ENCODE assay signal across 22 cellular contexts in the genomic region with DNA sequence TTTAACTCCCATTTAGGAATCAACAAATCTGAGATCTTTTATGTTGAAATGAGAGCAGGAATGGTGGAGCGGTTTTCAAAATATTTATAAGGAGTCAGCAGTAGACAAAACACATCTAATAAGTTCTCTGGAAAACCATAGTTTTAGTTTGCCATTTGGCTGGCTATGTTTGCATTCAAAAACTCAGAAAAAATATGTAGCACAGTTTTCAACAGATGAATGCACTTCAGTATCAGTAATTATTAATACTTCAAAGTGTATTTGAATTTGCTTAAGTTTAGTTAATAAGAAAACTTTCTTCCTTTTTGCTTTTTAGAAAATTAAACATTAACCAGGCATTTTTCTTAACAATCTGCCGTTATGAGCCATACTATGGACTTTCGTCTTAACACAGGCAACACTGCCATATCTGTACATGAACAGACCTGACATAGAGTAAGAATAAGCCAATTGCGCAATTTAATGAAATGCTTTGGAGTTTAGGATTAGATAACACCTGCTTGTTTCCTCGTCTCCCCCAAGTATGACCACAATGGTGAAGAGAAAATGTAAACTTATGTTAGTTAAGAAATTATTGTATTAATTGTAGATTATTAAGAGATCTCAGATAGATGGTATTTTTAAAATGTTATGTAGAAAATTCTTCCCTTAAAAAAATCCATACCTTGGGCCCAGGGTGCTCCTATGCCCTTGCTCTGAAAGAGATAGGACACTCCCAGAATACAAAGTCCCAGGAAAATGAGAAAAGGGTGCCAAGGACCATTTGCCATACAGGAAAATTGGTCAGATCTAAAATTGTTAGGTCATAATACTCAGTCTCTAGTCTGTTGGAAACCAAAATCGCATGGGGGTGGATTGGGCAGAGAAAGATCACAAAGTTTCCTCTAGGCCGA.
DNase-seq lines count a peak whose midpoint lies in the region; ATAC-seq, FAIRE-seq and TF ChIP-seq lines count a peak whose summit lies in the region.
"Had no signal": no experiment of that assay in that cellular context is flagged by ENCODE, and none has a peak within 500 bp of the region (broad histone marks: within the 10 kb centered on the region; RNA-seq: fewer than 3 reads in every experiment).

No MANE protein-coding gene starts in this region.

- H2BK12ac ChIP-seq in H1 (ENCODE audit: low read depth, low read length), result no peak overlapping the region

- H3K4ac ChIP-seq in H1 (replicated peaks; ENCODE audit: insufficient read length, low read depth, low read length), result no peak overlapping the region

- no peak overlapping the region for H3K27ac ChIP-seq in H1 (ENCODE audit: low read depth, low read length)
- peak overlapping the region; percentile 47 for H3K27ac ChIP-seq in HepG2 (ENCODE audit: extremely low read length, insufficient read depth, low read length)
- H3K27ac ChIP-seq in RWPE1, result no peak overlapping the region
- H3K27ac ChIP-seq: HL-60 had no signal

- H3K79me2 ChIP-seq in H1 (ENCODE audit: control insufficient read depth in 1 of 2, insufficient read depth in 2 of 2, low read length in 2 of 2), result no peaks in the 10 kb centered on the region
- no peaks in the 10 kb centered on the region for H3K79me2 ChIP-seq in HepG2 (ENCODE audit: insufficient read depth, low read length)

- H3K4me3 ChIP-seq in H1 (ENCODE audit: extremely low read depth in 1 of 4, insufficient read depth in 2 of 4, low read depth in 3 of 4, low read length in 4 of 4), result no peak overlapping the region
- H3K4me3 ChIP-seq in HepG2 (replicated peaks in 1 of 3; ENCODE audit: insufficient read depth in 1 of 3, low read depth in 2 of 3, low read length in 3 of 3), result no peak overlapping the region

- H3K4me2 ChIP-seq in H1 (ENCODE audit: insufficient read depth in 1 of 2, low read depth in 2 of 2, low read length in 2 of 2) (no peak overlapping the region), HepG2 (ENCODE audit: low read depth, low read length) (peak overlapping the region; percentile 3; the same call in 1 of the 2 replicates)

- H2AFZ ChIP-seq in H1 (ENCODE audit: low read length), result no peak overlapping the region
- no peak overlapping the region for H2AFZ ChIP-seq in HepG2 (ENCODE audit: low read length)

- H3K4me1 ChIP-seq in H1 (replicated peaks in 1 of 4; ENCODE audit: control insufficient read depth in 3 of 4, insufficient read depth in 4 of 4, low read length in 3 of 4) (no peaks in the 10 kb centered on the region), HepG2 (ENCODE audit: insufficient read depth, low read length) (peaks cover 47% of the 10 kb centered on the region)

- no peak overlapping the region for H2BK5ac ChIP-seq in H1 (ENCODE audit: low read depth, low read length)

- POLR2A ChIA-PET in H1 (lab: Charles Lee; ENCODE audit: partially characterized antibody), result no interaction called here
- POLR2A ChIA-PET in HepG2 (lab: Yijun Ruan, JAX), result no interaction called here
- POLR2A ChIA-PET in RWPE1 (lab: Yijun Ruan, JAX; ENCODE audit: low non-redundant PET), result no interaction called here

- H3K79me1 ChIP-seq in H1 (ENCODE audit: low read depth, low read length), result no peaks in the 10 kb centered on the region

- H4K20me1 ChIP-seq in H1 (replicated peaks in 1 of 2; ENCODE audit: control insufficient read depth in 1 of 2, insufficient read depth in 2 of 2, low read length in 2 of 2) (no peaks in the 10 kb centered on the region), HepG2 (ENCODE audit: insufficient read depth, low read length) (no peaks in the 10 kb centered on the region)

- no peak overlapping the region for H3K56ac ChIP-seq in H1 (replicated peaks; ENCODE audit: insufficient read length, low read depth, low read length)

- DNase-seq in NCI-H82 (lab: John Stamatoyannopoulos, UW) (peak; percentile 24), NCI-H82 treated with DMSO at 0.1 percent for 48 hours (lab: John Stamatoyannopoulos, UW; ENCODE audit: unreplicated experiment) (no peak), H1 (ENCODE audit: low read depth in 1 of 2, low spot score in 2 of 2) (no peak), HepG2 (ENCODE audit: low spot score) (peak; percentile 85), RWPE1 (ENCODE audit: low spot score) (no peak), NOMO-1 (lab: John Stamatoyannopoulos, UW; ENCODE audit: unreplicated experiment in 2 of 2) (no peak), DMS 273 (lab: John Stamatoyannopoulos, UW; ENCODE audit: unreplicated experiment) (no peak)
- DNase-seq: 8988T; CD4-positive, alpha-beta T cell; DMS53; H9; MM.1S; NCI-H1092 treated with DMSO at 0.1 percent for 48 hours; NCI-H146; NCI-H2081; NCI-H510A; SW 1271 had no signal

- BruUV-seq in HepG2 (replicated peaks; lab: Mats Ljungman, UMichigan), result no TSS peak

- H3K18ac ChIP-seq in H1 (ENCODE audit: extremely low read depth, low read length), result no peak overlapping the region

- in situ Hi-C loops in HepG2 (cut with HindIII; ENCODE audit: extremely low pct_ligation_motif_present, low pct_unique_long_range_greater_than_20kb), result loop anchor here (10.0 kb wide), 1 partner anchor 585 kb away; a partner anchor contains a TSS

- no peak overlapping the region for H2BK15ac ChIP-seq in H1 (ENCODE audit: low read length)

- intact Hi-C loops in HepG2 (cut with micrococcal nuclease; ENCODE audit: unreplicated experiment), result loop anchor here (2.0 to 5.0 kb wide), 4 partner anchors 498 to 583 kb away; a partner anchor contains a TSS

- 90% methylated on average over 7 of the region's 7 CpGs; no CpG with 5 or more reads in 1 of the 2 experiments for WGBS in H1 (ENCODE audit: extremely low coverage in 1 of 2, insufficient coverage in 1 of 2, insufficient read length in 1 of 2, insufficient replicate concordance in 2 of 2, low coverage in 1 of 2, low lambda C conversion rate in 2 of 2, missing lambda C conversion rate in 1 of 2), 2 experiments
- 36% methylated on average over 7 of the region's 7 CpGs for WGBS in HepG2 (ENCODE audit: low lambda C conversion rate)

- no peak overlapping the region for H4K91ac ChIP-seq in H1 (replicated peaks; ENCODE audit: insufficient read length, low read length)

- H4K8ac ChIP-seq in H1 (ENCODE audit: extremely low read depth, insufficient read depth, low read length), result no peak overlapping the region

- ATAC-seq in HepG2 (peak; percentile 98), HG03565 (IDR thresholded peaks at IDR 0.05; ENCODE audit: unreplicated experiment) (no peak)
- ATAC-seq: Panc1 had no signal

- TF ChIP-seq CTCF in H1 (IDR thresholded peaks at IDR 0.05; ENCODE audit: control extremely low read depth in 1 of 3, insufficient read depth in 1 of 3, low read depth in 1 of 3, low read length in 3 of 3), result no peak
- no peak for TF ChIP-seq CTCF in HepG2 (CRISPR knock-in tag; IDR thresholded peaks at IDR 0.05)
- TF ChIP-seq CTCF in RWPE1 (conservative IDR thresholded peaks at IDR 0.05; ENCODE audit: low read depth), result no peak

- TF ChIP-seq POLR2A in H1 (IDR thresholded peaks at IDR 0.05; ENCODE audit: control extremely low read depth in 1 of 2, low read depth in 2 of 2, low read length in 2 of 2) (no peak), HepG2 (IDR thresholded peaks at IDR 0.05; ENCODE audit: insufficient read depth in 1 of 2, low read depth in 2 of 2, low read length in 2 of 2) (no peak)

- no peaks in the 10 kb centered on the region for H3K9me3 ChIP-seq in H1 (ENCODE audit: insufficient read depth in 2 of 2, low read depth in 1 of 2, low read length in 1 of 2)
- no peaks in the 10 kb centered on the region for H3K9me3 ChIP-seq in HepG2 (ENCODE audit: low read length)

- TF ChIP-seq RAD21 in H1 (IDR thresholded peaks at IDR 0.05 in 1 of 2, conservative IDR thresholded peaks at IDR 0.05 in 1 of 2; ENCODE audit: low read depth in 2 of 2, low read length in 2 of 2), result no peak
- TF ChIP-seq RAD21 in HepG2 (CRISPR knock-in tag; IDR thresholded peaks at IDR 0.05), result no peak

- H3K9ac ChIP-seq in H1 (replicated peaks in 1 of 4; ENCODE audit: extremely low read depth in 1 of 4, low read depth in 3 of 4, low read length in 3 of 4) (no peak overlapping the region), HepG2 (ENCODE audit: insufficient read depth, low read depth, low read length) (no peak overlapping the region)

- H2BK20ac ChIP-seq in H1 (ENCODE audit: low read length), result no peak overlapping the region

- H2AK5ac ChIP-seq in H1 (ENCODE audit: low read depth, low read length), result no peak overlapping the region

- no peak overlapping the region for H3K14ac ChIP-seq in H1 (ENCODE audit: insufficient read length)

- TF ChIP-seq EP300 in H1 (IDR thresholded peaks at IDR 0.05; ENCODE audit: borderline replicate concordance in 1 of 2, low read depth in 2 of 2, low read length in 2 of 2) (no peak), HepG2 (IDR thresholded peaks at IDR 0.05; ENCODE audit: low read depth in 2 of 2, low read length in 2 of 2) (peak in 1 of 2 experiments; percentile 82; a peak in 2 of 4 replicates), HepG2 (CRISPR knock-in tag; IDR thresholded peaks at IDR 0.05; ENCODE audit: borderline replicate concordance) (peak; percentile 42; the same call in 1 of the 2 replicates)

- H3K23ac ChIP-seq in H1 (ENCODE audit: insufficient read length), result no peak overlapping the region

- H2BK120ac ChIP-seq in H1 (replicated peaks; ENCODE audit: low read depth, low read length), result no peak overlapping the region

- CTCF ChIA-PET in H1 (lab: Charles Lee; ENCODE audit: partially characterized antibody) (interaction anchor here (0.7 to 1.4 kb wide), 3 partner anchors 27 to 500 kb away, joined by 3 to 7 read pairs (median 4); no protein-coding TSS in a partner anchor), HepG2 (lab: Yijun Ruan, JAX; ENCODE audit: low intra/inter-chr PET ratio, low total read pairs) (no interaction called here), RWPE1 (lab: Yijun Ruan, JAX) (no interaction called here)

- H3K36me3 ChIP-seq in H1 (ENCODE audit: control insufficient read depth in 2 of 4, insufficient read depth in 4 of 4, low read length in 3 of 4), result no peaks in the 10 kb centered on the region
- H3K36me3 ChIP-seq in HepG2 (replicated peaks in 1 of 2; ENCODE audit: control insufficient read depth in 1 of 2, insufficient read depth in 2 of 2, low read length in 2 of 2), result no peaks in the 10 kb centered on the region

- FAIRE-seq in H1 (lab: Jason Lieb, UNC) (no peak), HepG2 (lab: Jason Lieb, UNC) (peak; percentile 80)
- FAIRE-seq: GM12891, GM18507 had no signal

- no peaks in the 10 kb centered on the region for H3K23me2 ChIP-seq in H1 (ENCODE audit: low read depth, low read length)

- no peak overlapping the region for H4K5ac ChIP-seq in H1 (ENCODE audit: insufficient read length, low read depth, low read length)

- no peaks in the 10 kb centered on the region; a peak in 1 of 7 replicates for H3K27me3 ChIP-seq in H1 (replicated peaks in 1 of 4; ENCODE audit: control insufficient read depth in 3 of 4, extremely low read depth in 1 of 4, insufficient read depth in 3 of 4, low read length in 3 of 4)
- H3K27me3 ChIP-seq in HepG2 (ENCODE audit: control insufficient read depth in 1 of 2, insufficient read depth in 2 of 2, low read length in 2 of 2), result no peaks in the 10 kb centered on the region; a peak in 1 of 5 replicates

TF ChIP-seq in H1, 55 proteins besides CTCF, POLR2A, EP300 and RAD21 (continues in another document):
- no peak for TF ChIP-seq SAP30 (IDR thresholded peaks at IDR 0.05; ENCODE audit: insufficient read depth, insufficient replicate concordance, low read length)

TF ChIP-seq in HepG2, 621 proteins besides CTCF, POLR2A, EP300 and RAD21 (continues in another document):
- TF ChIP-seq ZNF350 (CRISPR knock-in tag; IDR thresholded peaks at IDR 0.05; ENCODE audit: borderline replicate concordance, low read depth) (no peak), ZBTB38 (CRISPR knock-in tag; IDR thresholded peaks at IDR 0.05) (no peak), ATAD3A (CRISPR knock-in tag; IDR thresholded peaks at IDR 0.05) (no peak)

Comparison
In these comparisons a context has a peak if more than half of its experiments do, and no peak if none do; other contexts are left out.
1. DNase-seq: peak in NCI-H82 (single experiment) and HepG2 (single experiment); none in NCI-H82 treated with DMSO at 0.1 percent for 48 hours (single experiment), H1 (0 of 2), RWPE1 (single experiment), NOMO-1 (0 of 2) and DMS 273 (single experiment).